9 cellular contexts compared by ENCODE assay signal in the genomic region with DNA sequence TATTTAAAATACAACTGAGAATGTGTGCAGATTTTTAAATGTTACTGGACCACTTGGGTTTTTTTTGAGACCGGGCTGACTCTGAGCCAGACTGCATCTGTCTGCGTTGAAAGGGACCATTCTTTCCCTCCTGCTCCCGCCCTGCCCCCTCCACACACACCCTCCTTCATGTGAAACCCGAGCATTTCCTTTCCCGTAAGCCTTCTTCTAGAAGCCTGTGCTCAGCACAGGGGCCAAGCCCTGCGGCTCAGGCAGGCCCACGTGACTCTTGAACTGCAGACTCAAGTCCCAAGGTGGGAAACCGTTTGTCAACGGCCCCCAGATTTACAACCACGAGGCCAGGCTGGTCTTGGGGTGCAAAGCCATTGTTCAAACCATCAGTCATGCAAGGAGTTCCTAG.
DNase-seq lines count a peak whose midpoint lies in the region; ATAC-seq, FAIRE-seq and TF ChIP-seq lines count a peak whose summit lies in the region.
"Had no signal": no experiment of that assay in that cellular context is flagged by ENCODE, and none has a peak within 500 bp of the region (broad histone marks: within the 10 kb centered on the region; RNA-seq: fewer than 3 reads in every experiment).

No MANE protein-coding gene starts in this region.

- no peak overlapping the region for H2AFZ ChIP-seq in GM12878 (ENCODE audit: control insufficient read depth, low read depth, low read length)

- ATAC-seq in GM12878: peak; percentile 48

- H3K27ac ChIP-seq in KOPT-K1 (ENCODE audit: low read depth, low read length, poor library complexity, severe bottlenecking) (peak overlapping the region; percentile 61), GM12878 (ENCODE audit: control insufficient read depth, insufficient read depth) (no peak overlapping the region), layer of hippocampus (ENCODE audit: low read depth, low read length) (peak overlapping the region; percentile 73)

- TF ChIP-seq RAD21 in GM12878 (IDR thresholded peaks at IDR 0.05; ENCODE audit: insufficient read depth, low read depth, low read length): no peak

- FAIRE-seq in GM12878 (lab: Jason Lieb, UNC): no peak
- FAIRE-seq: endometrium had no signal

- SMC1A ChIA-PET in GM12878 (lab: Charles Lee; ENCODE audit: uncharacterized antibody, unreplicated experiment): interaction anchor here (0.9 to 1.6 kb wide), 2 partner anchors 10 to 35 kb away, joined by 3 to 5 read pairs; no protein-coding TSS in a partner anchor

- no peaks in the 10 kb centered on the region for H3K79me2 ChIP-seq in GM12878 (ENCODE audit: control insufficient read depth, insufficient read depth, low read length)

- TF ChIP-seq CTCF in GM12878 (IDR thresholded peaks at IDR 0.05 in 2 of 3, conservative IDR thresholded peaks at IDR 0.05 in 1 of 3; ENCODE audit: control insufficient read depth in 2 of 3, extremely low read depth in 1 of 3, insufficient read depth in 1 of 3, low read depth in 3 of 3, low read length in 3 of 3): no peak

- H3K27me3 ChIP-seq in GM12878 (replicated peaks in 1 of 2; ENCODE audit: control insufficient read depth in 2 of 2, insufficient read depth in 2 of 2, low read length in 1 of 2) (0 out of 4 replicates have a peak, but pooled peaks cover 0 to 2% of the 10 kb centered on the region in 2 experiments), layer of hippocampus (ENCODE audit: control insufficient read depth, insufficient read depth, low read length) (no peaks in the 10 kb centered on the region)

- H3K4me1 ChIP-seq in GM12878 (ENCODE audit: control insufficient read depth, insufficient read depth, low read length): peaks cover 7% of the 10 kb centered on the region

- WGBS in GM12878 (ENCODE audit: insufficient coverage, insufficient replicate concordance, low lambda C conversion rate, missing lambda C conversion rate): 8% methylated on average over 10 of the region's 10 CpGs

- DNase-seq in ELF-1 (ENCODE audit: low read depth, low spot score) (peak; percentile 78), GM12878 (ENCODE audit: low read depth, low spot score) (no peak), NCI-H2227 treated with DMSO at 0.1 percent for 48 hours (lab: John Stamatoyannopoulos, UW) (no peak), A172 (ENCODE audit: low spot score) (no peak), SKM-1 (lab: John Stamatoyannopoulos, UW; ENCODE audit: unreplicated experiment) (no peak)
- peak; percentile 1 to 14 for DNase-seq in stimulated activated CD8-positive, alpha-beta memory T cell treated with anti-CD3 and anti-CD28 coated beads, Interleukin-7, amount 100 ng/mL, for 48 hours (ENCODE audit: extremely low read depth in 1 of 2, low read depth in 1 of 2)

- CTCF ChIA-PET in GM12878 (lab: Yijun Ruan, JAX): interaction anchor here (2.7 kb wide), 1 partner anchor 26 kb away, joined by 14 read pairs; no protein-coding TSS in a partner anchor

- no peak overlapping the region for H3K9ac ChIP-seq in GM12878 (ENCODE audit: control insufficient read depth, insufficient read depth, low read length)

- in situ Hi-C loops in GM12878 (cut with MboI): no loop called here

- TF ChIP-seq POLR2A in GM12878 (IDR thresholded peaks at IDR 0.05; ENCODE audit: low read depth, low read length): no peak

- no TSS peak for BruUV-seq in GM12878 (replicated peaks; lab: Mats Ljungman, UMichigan)

- intact Hi-C loops in GM12878 (cut with micrococcal nuclease; ENCODE audit: unreplicated experiment): no loop called here

- H3K4me3 ChIP-seq in GM12878: no peak overlapping the region

- H3K4me2 ChIP-seq in GM12878 (ENCODE audit: control insufficient read depth, insufficient read depth): no peak overlapping the region

- RAD21 ChIA-PET in GM12878 (lab: Charles Lee; ENCODE audit: unreplicated experiment): no interaction called here

- H3K36me3 ChIP-seq in KOPT-K1 (ENCODE audit: insufficient read depth, low read length): no peaks in the 10 kb centered on the region
- no peaks in the 10 kb centered on the region for H3K36me3 ChIP-seq in GM12878 (ENCODE audit: control insufficient read depth in 2 of 2, insufficient read depth in 2 of 2, low read length in 1 of 2)

- POLR2A ChIA-PET in GM12878 (lab: Charles Lee): no interaction called here

- no peaks in the 10 kb centered on the region for H4K20me1 ChIP-seq in GM12878 (ENCODE audit: control insufficient read depth, insufficient read depth)

- H3K9me3 ChIP-seq in KOPT-K1 (ENCODE audit: insufficient read depth, low read length, poor library complexity, severe bottlenecking): no peaks in the 10 kb centered on the region
- H3K9me3 ChIP-seq in GM12878 (replicated peaks; ENCODE audit: control insufficient read depth, insufficient read depth, low read length): no peaks in the 10 kb centered on the region

- TF ChIP-seq EP300 in GM12878 (IDR thresholded peaks at IDR 0.05; ENCODE audit: borderline replicate concordance in 1 of 2, control insufficient read depth in 1 of 2, low read depth in 2 of 2, low read length in 2 of 2): no peak

TF ChIP-seq in GM12878, 131 proteins besides CTCF, POLR2A, EP300 and RAD21:
- TF ChIP-seq JUNB (IDR thresholded peaks at IDR 0.05): no peak
- TF ChIP-seq, protein P1, sequence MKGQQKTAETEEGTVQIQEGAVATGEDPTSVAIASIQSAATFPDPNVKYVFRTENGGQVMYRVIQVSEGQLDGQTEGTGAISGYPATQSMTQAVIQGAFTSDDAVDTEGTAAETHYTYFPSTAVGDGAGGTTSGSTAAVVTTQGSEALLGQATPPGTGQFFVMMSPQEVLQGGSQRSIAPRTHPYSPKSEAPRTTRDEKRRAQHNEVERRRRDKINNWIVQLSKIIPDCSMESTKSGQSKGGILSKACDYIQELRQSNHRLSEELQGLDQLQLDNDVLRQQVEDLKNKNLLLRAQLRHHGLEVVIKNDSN (IDR thresholded peaks at IDR 0.05; ENCODE audit: borderline replicate concordance, extremely low read length, insufficient read depth, low read depth, low read length): peak; percentile 74
- no peak for TF ChIP-seq ESRRA (IDR thresholded peaks at IDR 0.05; ENCODE audit: low read length)
- no peak for TF ChIP-seq E2F8 (IDR thresholded peaks at IDR 0.05; ENCODE audit: low read depth, partially characterized antibody)
- peak; percentile 27; the same call in 1 of the 2 replicates for TF ChIP-seq ATF3 (IDR thresholded peaks at IDR 0.05; ENCODE audit: borderline replicate concordance, extremely low read depth, low read depth, low read length)
- TF ChIP-seq RAD51 (IDR thresholded peaks at IDR 0.05): 0 out of 2 replicates have a peak, but pooled peaks have one; percentile 36

Comparison
In these comparisons a context has a peak if more than half of its experiments do, and no peak if none do; other contexts are left out.
1. DNase-seq: peak in ELF-1 (single experiment) and stimulated activated CD8-positive, alpha-beta memory T cell treated with anti-CD3 and anti-CD28 coated beads, Interleukin-7, amount 100 ng/mL, for 48 hours (2 of 2); none in GM12878 (single experiment), NCI-H2227 treated with DMSO at 0.1 percent for 48 hours (single experiment), A172 (single experiment) and SKM-1 (single experiment).